ENCODE assay signal across 9 cellular contexts in genomic region chr3:40524222-40524570, GRCh38. TPM values are rescaled to one million over a fixed set of nuclear protein-coding genes. Genes with fewer than 3 reads are reported as not detected.
A peak's percentile ranks its signal among the peaks of the same experiment; 100 is the strongest.
DNase-seq lines count a peak whose midpoint lies in the region; FAIRE-seq and TF ChIP-seq lines count a peak whose summit lies in the region.
"Had no signal": no experiment of that assay in that cellular context is flagged by ENCODE, and none has a peak within 500 bp of the region (broad histone marks: within the 10 kb centered on the region; RNA-seq: fewer than 3 reads in every experiment).

No MANE protein-coding gene starts in this region.

- FAIRE-seq in endothelial cell of umbilical vein (lab: Jason Lieb, UNC) (peak; percentile 15), RCC 7860 (lab: Jason Lieb, UNC) (no peak)
- FAIRE-seq: islet of Langerhans had no signal

- POLR2A ChIA-PET in endothelial cell of umbilical vein (lab: Charles Lee) = interaction anchor here (2.0 to 3.1 kb wide), 2 partner anchors 18 to 67 kb away, joined by 9 to 10 read pairs; partner anchors contain the start of genes RPL14 and ZNF620

- H3K27ac Mint-ChIP-seq in activated naive CD4-positive, alpha-beta T cell treated with anti-CD3 and anti-CD28 coated beads for 36 hours = peak overlapping the region; percentile 47

- H2AFZ ChIP-seq in endothelial cell of umbilical vein (ENCODE audit: low read depth, low read length) = peak overlapping the region; percentile 95
- H2AFZ ChIP-seq in neuron (ENCODE audit: low read depth, low read length) = peak overlapping the region; percentile 63

- peak overlapping the region; percentile 95 for H3K4me2 ChIP-seq in endothelial cell of umbilical vein (ENCODE audit: insufficient read depth, low read length)

- DNase-seq in activated naive CD4-positive, alpha-beta T cell treated with anti-CD3 and anti-CD28 coated beads for 36 hours = no peak
- DNase-seq in activated naive CD4-positive, alpha-beta T cell treated with anti-CD3 and anti-CD28 coated beads, Interleukin-2, amount 50 U/mL, for 16 hours = no peak
- DNase-seq in NCI-H526 treated with DMSO at 0.1 percent for 48 hours (lab: John Stamatoyannopoulos, UW) = peak; percentile 54
- no peak for DNase-seq in endothelial cell of umbilical vein (ENCODE audit: low read depth, low spot score)
- no peak for DNase-seq in RCC 7860 (ENCODE audit: low spot score)
- no peak for DNase-seq in activated CD4-positive, alpha-beta T cell treated with anti-CD3 and anti-CD28 coated beads, Interleukin-2, amount 50 U/mL, for 4 hours
- DNase-seq in NCI-H524 treated with DMSO at 0.1 percent for 48 hours (lab: John Stamatoyannopoulos, UW) = no peak

- H3K4me3 Mint-ChIP-seq in activated naive CD4-positive, alpha-beta T cell treated with anti-CD3 and anti-CD28 coated beads for 36 hours = peak overlapping the region; percentile 92

- intact Hi-C loops in activated naive CD4-positive, alpha-beta T cell treated with anti-CD3 and anti-CD28 coated beads for 36 hours (cut with micrococcal nuclease) = loop anchor here (1.0 to 10.0 kb wide), 8 partner anchors 18 to 1861 kb away; partner anchors contain the start of genes EIF1B, ZNF619 and ZNF620
- intact Hi-C loops in endothelial cell of umbilical vein (cut with micrococcal nuclease) = loop anchor here (1.0 to 2.0 kb wide), 5 partner anchors 20 to 679 kb away; partner anchors contain the start of genes RPL14 and ZNF619

- H3K4me3 ChIP-seq in endothelial cell of umbilical vein (replicated peaks in 1 of 3; ENCODE audit: insufficient read depth in 1 of 3, low read depth in 1 of 3, low read length in 3 of 3) (peak overlapping the region; percentile 6 to 84 (median 69)), neuron (ENCODE audit: low read length) (peak overlapping the region; percentile 70)

- H3K36me3 ChIP-seq in endothelial cell of umbilical vein (ENCODE audit: control insufficient read depth in 2 of 2, extremely low read depth in 1 of 2, insufficient read depth in 2 of 2, low read length in 2 of 2) (peaks cover 0 to 2% of the 10 kb centered on the region in 2 experiments), neuron (ENCODE audit: insufficient read depth, low read length) (peaks cover 24% of the 10 kb centered on the region)

- peaks cover 21% of the 10 kb centered on the region for H3K36me3 Mint-ChIP-seq in activated naive CD4-positive, alpha-beta T cell treated with anti-CD3 and anti-CD28 coated beads for 36 hours (ENCODE audit: low read depth)

- peak overlapping the region; percentile 91 for H3K9ac ChIP-seq in endothelial cell of umbilical vein (replicated peaks; ENCODE audit: extremely low read depth, insufficient read depth, low read length)

- H3K9me3 Mint-ChIP-seq in activated naive CD4-positive, alpha-beta T cell treated with anti-CD3 and anti-CD28 coated beads for 36 hours = no peaks in the 10 kb centered on the region

- BruUV-seq in endothelial cell of umbilical vein (replicated peaks; lab: Mats Ljungman, UMichigan) = TSS peak; percentile 98

- CTCF ChIA-PET in activated naive CD4-positive, alpha-beta T cell treated with anti-CD3 and anti-CD28 coated beads for 36 hours (lab: Charles Lee) = interaction anchor here (0.6 to 1.3 kb wide), 3 partner anchors 18 to 65 kb away, joined by 3 to 4 read pairs (median 3); partner anchors contain the start of gene ZNF620
- CTCF ChIA-PET in endothelial cell of umbilical vein (lab: Charles Lee) = interaction anchor here (0.6 to 2.5 kb wide), 6 partner anchors 19 to 678 kb away, joined by 3 to 19 read pairs (median 4); partner anchors contain the start of genes ZNF619 and ZNF620

- H3K9me3 ChIP-seq in endothelial cell of umbilical vein (replicated peaks; ENCODE audit: control insufficient read depth, insufficient read depth, low read length) = no peaks in the 10 kb centered on the region
- H3K9me3 ChIP-seq in neuron (ENCODE audit: low read length) = peaks cover 3% of the 10 kb centered on the region

- TF ChIP-seq POLR2A in endothelial cell of umbilical vein (IDR thresholded peaks at IDR 0.05; ENCODE audit: low read depth, low read length) = no peak

- no peaks in the 10 kb centered on the region for H3K27me3 Mint-ChIP-seq in activated naive CD4-positive, alpha-beta T cell treated with anti-CD3 and anti-CD28 coated beads for 36 hours (ENCODE audit: low read depth)

- H3K4me1 Mint-ChIP-seq in activated naive CD4-positive, alpha-beta T cell treated with anti-CD3 and anti-CD28 coated beads for 36 hours (ENCODE audit: low read depth) = peaks cover 11% of the 10 kb centered on the region

- H3K79me2 ChIP-seq in endothelial cell of umbilical vein (ENCODE audit: control insufficient read depth, insufficient read depth, low read length) = peaks cover 7% of the 10 kb centered on the region

- no peaks in the 10 kb centered on the region for H4K20me1 ChIP-seq in endothelial cell of umbilical vein (replicated peaks; ENCODE audit: control insufficient read depth, extremely low read depth, insufficient read depth, low read length)

- dilution Hi-C loops in endothelial cell of umbilical vein (cut with MboI; ENCODE audit: extremely low pct_ligation_motif_present, low sequenced_read_pairs) = no loop called here

- H3K4me1 ChIP-seq in endothelial cell of umbilical vein (ENCODE audit: control insufficient read depth, extremely low read depth, insufficient read depth, low read length) (peaks cover 14% of the 10 kb centered on the region), neuron (ENCODE audit: insufficient read depth, low read length) (peaks cover 14% of the 10 kb centered on the region)

- no peaks in the 10 kb centered on the region for H3K9me1 ChIP-seq in endothelial cell of umbilical vein (replicated peaks; ENCODE audit: control insufficient read depth, extremely low read depth, insufficient read depth, low read length)

- H3K27me3 ChIP-seq in endothelial cell of umbilical vein (ENCODE audit: control insufficient read depth in 2 of 2, insufficient read depth in 2 of 2, low read length in 2 of 2) = no peaks in the 10 kb centered on the region
- no peaks in the 10 kb centered on the region for H3K27me3 ChIP-seq in neuron (ENCODE audit: insufficient read depth, low read length)

- no peak for TF ChIP-seq CTCF in endothelial cell of umbilical vein (IDR thresholded peaks at IDR 0.05; ENCODE audit: extremely low read depth in 1 of 2, insufficient read depth in 1 of 2, low read depth in 1 of 2, low read length in 2 of 2)

- peak overlapping the region; percentile 71 for H3K27ac ChIP-seq in endothelial cell of umbilical vein (ENCODE audit: insufficient read depth, low read depth, low read length)

TF ChIP-seq in endothelial cell of umbilical vein, 7 proteins besides CTCF, POLR2A, EP300 and RAD21:
- TF ChIP-seq MYC (IDR thresholded peaks at IDR 0.05; ENCODE audit: low read depth, low read length) (no peak), EZH2 (IDR thresholded peaks at IDR 0.05; ENCODE audit: borderline replicate concordance, low read depth, low read length, severe bottlenecking) (no peak), JUN (IDR thresholded peaks at IDR 0.05; ENCODE audit: borderline replicate concordance, insufficient read depth, insufficient read length, low read depth) (no peak), POLR2AphosphoS5 (IDR thresholded peaks at IDR 0.05; ENCODE audit: insufficient read depth, low read depth, low read length) (no peak), MAX (IDR thresholded peaks at IDR 0.05; ENCODE audit: insufficient read depth, insufficient read length) (no peak), FOS (IDR thresholded peaks at IDR 0.05; ENCODE audit: borderline replicate concordance, insufficient read depth, low read length) (no peak), GATA2 (IDR thresholded peaks at IDR 0.05; ENCODE audit: insufficient read depth, insufficient read length, low read depth, low read length) (no peak)

RNA-seq across cellular contexts. Expression of gene ZNF621, which starts 0.6 kb away (rescaled TPM):
- total RNA-seq in activated naive CD4-positive, alpha-beta T cell treated with anti-CD3 and anti-CD28 coated beads for 36 hours = 10 to 100 TPM; 16.4 to 17.7 TPM
- total RNA-seq in endothelial cell of umbilical vein = 20.6 and 22.5 TPM in 2 replicates
- polyA plus RNA-seq in endothelial cell of umbilical vein = 8.5 and 9.3 TPM in 2 replicates
- 7.0 and 8.3 TPM in 2 replicates for polyA plus RNA-seq in endothelial cell of umbilical vein (2011; cell fraction: cytosol; rRNA removed)
- 25.8 and 31.8 TPM in 2 replicates for polyA plus RNA-seq in endothelial cell of umbilical vein (2011; cell fraction: nucleus; rRNA removed)
- 8.4 and 12.3 TPM in 2 replicates for polyA plus RNA-seq in endothelial cell of umbilical vein (2012)
- 18.8 and 20.0 TPM in 2 replicates for polyA minus RNA-seq in endothelial cell of umbilical vein
- polyA minus RNA-seq in endothelial cell of umbilical vein (2011; cell fraction: cytosol; rRNA and poly(A)+ RNA removed) = 8.0 TPM
- 13.8 and 22.6 TPM in 2 replicates for polyA minus RNA-seq in endothelial cell of umbilical vein (2011; cell fraction: nucleus; rRNA and poly(A)+ RNA removed)

RNA-seq across cellular contexts. Expression of gene ZNF620, which starts 18.4 kb away (rescaled TPM):
- 1 to 10 TPM; 2.3 TPM for total RNA-seq in activated naive CD4-positive, alpha-beta T cell treated with anti-CD3 and anti-CD28 coated beads for 36 hours
- total RNA-seq in endothelial cell of umbilical vein = 3.6 and 4.0 TPM in 2 replicates
- polyA plus RNA-seq in endothelial cell of umbilical vein = 0.78 and 1.9 TPM in 2 replicates
- 2.0 and 2.2 TPM in 2 replicates for polyA plus RNA-seq in endothelial cell of umbilical vein (2011; cell fraction: cytosol; rRNA removed)
- polyA plus RNA-seq in endothelial cell of umbilical vein (2011; cell fraction: nucleus; rRNA removed) = 2.1 and 3.0 TPM in 2 replicates
- polyA plus RNA-seq in endothelial cell of umbilical vein (2012) = 0.80 and 1.6 TPM in 2 replicates
- 2.1 and 3.1 TPM in 2 replicates for polyA minus RNA-seq in endothelial cell of umbilical vein
- polyA minus RNA-seq in endothelial cell of umbilical vein (2011; cell fraction: cytosol; rRNA and poly(A)+ RNA removed) = not detected
- polyA minus RNA-seq in endothelial cell of umbilical vein (2011; cell fraction: nucleus; rRNA and poly(A)+ RNA removed) = 2.4 and 3.3 TPM in 2 replicates

RNA-seq across cellular contexts. Expression of gene ZNF619, which starts 47.3 kb away (rescaled TPM):
- 1 to 10 TPM; 4.2 to 4.7 TPM for total RNA-seq in activated naive CD4-positive, alpha-beta T cell treated with anti-CD3 and anti-CD28 coated beads for 36 hours
- total RNA-seq in endothelial cell of umbilical vein = 4.4 and 7.2 TPM in 2 replicates
- 2.3 and 2.4 TPM in 2 replicates for polyA plus RNA-seq in endothelial cell of umbilical vein
- polyA plus RNA-seq in endothelial cell of umbilical vein (2011; cell fraction: cytosol; rRNA removed) = 2.3 and 2.4 TPM in 2 replicates
- 4.1 and 5.3 TPM in 2 replicates for polyA plus RNA-seq in endothelial cell of umbilical vein (2011; cell fraction: nucleus; rRNA removed)
- 1.5 and 1.9 TPM in 2 replicates for polyA plus RNA-seq in endothelial cell of umbilical vein (2012)
- 6.9 and 7.3 TPM in 2 replicates for polyA minus RNA-seq in endothelial cell of umbilical vein
- polyA minus RNA-seq in endothelial cell of umbilical vein (2011; cell fraction: cytosol; rRNA and poly(A)+ RNA removed) = 1.9 TPM
- polyA minus RNA-seq in endothelial cell of umbilical vein (2011; cell fraction: nucleus; rRNA and poly(A)+ RNA removed) = 5.0 and 8.6 TPM in 2 replicates
